In genomic region chr5:149056611-149057165, GRCh38 we compare ENCODE assay signal across 19 cellular contexts. TPM values are rescaled to one million over a fixed set of nuclear protein-coding genes. Genes with fewer than 3 reads are reported as not detected.
"Had no signal": no experiment of that assay in that cellular context is flagged by ENCODE, and none has a peak within 500 bp of the region (broad histone marks: within the 10 kb centered on the region; RNA-seq: fewer than 3 reads in every experiment).

No MANE protein-coding gene starts in this region.

- H3K36me3 ChIP-seq: brain microvascular endothelial cell, neutrophil, transverse colon, vagina had no signal

- H3K9me3 ChIP-seq: mucosa of descending colon, neutrophil, transverse colon, vagina had no signal

- H3K27ac ChIP-seq: brain microvascular endothelial cell, neutrophil, transverse colon, vagina had no signal

- H3K27me3 ChIP-seq: brain microvascular endothelial cell, neutrophil, transverse colon, vagina had no signal

- H3K4me3 ChIP-seq: mucosa of descending colon, transverse colon, vagina had no signal

- DNase-seq: activated B cell treated with CpG ODN at 0.5 μM for 24 hours; activated CD4-positive, alpha-beta T cell treated with anti-CD3 and anti-CD28 coated beads, Interleukin-2, amount 10 ng/mL, durations not matched to agents 24 days and 14 days; activated CD8-positive, alpha-beta memory T cell treated with anti-CD3 and anti-CD28 coated beads, Interleukin-2, amount 50 U/mL, for 4 hours; activated CD8-positive, alpha-beta T cell treated with anti-CD3 and anti-CD28 coated beads, Interleukin-2, amount 10 ng/mL, durations not matched to agents 7 days and 5 days; activated naive CD8-positive, alpha-beta T cell treated with anti-CD3 and anti-CD28 coated beads for 36 hours; activated T-cell treated with anti-CD3 and anti-CD28 coated beads, Interleukin-2, amount 50 U/mL, for 48 hours; brain microvascular endothelial cell; effector memory CD4-positive, alpha-beta T cell; hippocampal formation; left ventricle myocardium superior; mucosa of descending colon; naive thymus-derived CD4-positive, alpha-beta T cell; posterior cingulate gyrus; retina; stimulated activated CD4-positive, alpha-beta T cell treated with anti-CD3 and anti-CD28 coated beads, Interleukin-4, amount 100 ng/mL, for 1 hour; stimulated activated naive B cell treated with anti-CD40 and anti-IgM and Interleukin-4, amounts not matched to agents 10 μg/mL and 1 μg/mL and 100 μg/mL, for 72 hours; transverse colon had no signal

RNA-seq across cellular contexts. Expression of gene SH3TC2, which starts 6.2 kb away (rescaled TPM):
- total RNA-seq: activated B cell treated with CpG ODN at 0.5 μM for 24 hours; activated CD4-positive, alpha-beta T cell treated with anti-CD3 and anti-CD28 coated beads, Interleukin-2, amount 10 ng/mL, durations not matched to agents 24 days and 14 days; activated CD8-positive, alpha-beta T cell treated with anti-CD3 and anti-CD28 coated beads, Interleukin-2, amount 10 ng/mL, durations not matched to agents 7 days and 5 days; activated naive CD8-positive, alpha-beta T cell treated with anti-CD3 and anti-CD28 coated beads for 36 hours had no signal
- polyA plus RNA-seq: naive thymus-derived CD4-positive, alpha-beta T cell had no signal
